ENCODE assay signal across 24 cellular contexts in genomic region chr3:54983266-54983910, GRCh38. TPM values are rescaled to one million over a fixed set of nuclear protein-coding genes. Genes with fewer than 3 reads are reported as not detected.
"Had no signal": no experiment of that assay in that cellular context is flagged by ENCODE, and none has a peak within 500 bp of the region (broad histone marks: within the 10 kb centered on the region; RNA-seq: fewer than 3 reads in every experiment).

No MANE protein-coding gene starts in this region.

- H2AFZ ChIP-seq: parathyroid adenoma had no signal

- H3K9ac ChIP-seq: parathyroid adenoma had no signal

- H3K27me3 ChIP-seq: dorsolateral prefrontal cortex, gastroesophageal sphincter, sigmoid colon, stomach, transverse colon had no signal

- H3K36me3 ChIP-seq: gastroesophageal sphincter, sigmoid colon, stomach, thoracic aorta, transverse colon had no signal

- H3K27ac ChIP-seq: dorsolateral prefrontal cortex, gastroesophageal sphincter, parathyroid adenoma, psoas muscle, skin epidermis, stomach, thoracic aorta, transverse colon had no signal

- H3K27ac Mint-ChIP-seq: naive thymus-derived CD8-positive, alpha-beta T cell had no signal

- H3K4me3 Mint-ChIP-seq: central memory CD8-positive, alpha-beta T cell; naive thymus-derived CD8-positive, alpha-beta T cell had no signal

- H3K9me3 ChIP-seq: gastroesophageal sphincter, mucosa of descending colon, psoas muscle, sigmoid colon, stomach, thoracic aorta, transverse colon had no signal

- DNase-seq: cortex of kidney; dorsolateral prefrontal cortex; effector CD8-positive, alpha-beta T cell; left colon; left ventricle myocardium superior; mesenchymal stem cell; mucosa of descending colon; naive thymus-derived CD8-positive, alpha-beta T cell; occipital lobe; psoas muscle; sigmoid colon; stimulated activated CD4-positive, alpha-beta T cell treated with anti-CD3 and anti-CD28 coated beads, Interleukin-12 subunit alpha, Interleukin-12 subunit beta, amount 100 ng/mL, for 4 hours; stimulated activated naive CD4-positive, alpha-beta T cell; stomach; substantia nigra; transverse colon had no signal

- ATAC-seq: esophagus mucosa; gastroesophageal sphincter; left colon; left ventricle myocardium superior; mucosa of descending colon; naive thymus-derived CD8-positive, alpha-beta T cell; psoas muscle had no signal

- H3K36me3 Mint-ChIP-seq: naive thymus-derived CD8-positive, alpha-beta T cell had no signal

- H3K4me1 Mint-ChIP-seq: central memory CD8-positive, alpha-beta T cell; naive thymus-derived CD8-positive, alpha-beta T cell had no signal

- H3K4me3 ChIP-seq: dorsolateral prefrontal cortex, gastroesophageal sphincter, lung, mucosa of descending colon, psoas muscle, sigmoid colon, skin epidermis, stomach, thoracic aorta, transverse colon had no signal

- H3K79me2 ChIP-seq: parathyroid adenoma had no signal

- H3K27me3 Mint-ChIP-seq: central memory CD8-positive, alpha-beta T cell had no signal

RNA-seq across cellular contexts. Expression of gene LRTM1, which starts 55.5 kb away (rescaled TPM):
- total RNA-seq: esophagus mucosa; gastroesophageal sphincter; kidney epithelial cell; left colon; left ventricle myocardium superior; lung; mucosa of descending colon; naive thymus-derived CD8-positive, alpha-beta T cell; occipital lobe; sigmoid colon; stomach; thoracic aorta; transverse colon had no signal
- polyA plus RNA-seq: lung; naive thymus-derived CD8-positive, alpha-beta T cell; psoas muscle; sigmoid colon; stomach had no signal
